In the genomic region with DNA sequence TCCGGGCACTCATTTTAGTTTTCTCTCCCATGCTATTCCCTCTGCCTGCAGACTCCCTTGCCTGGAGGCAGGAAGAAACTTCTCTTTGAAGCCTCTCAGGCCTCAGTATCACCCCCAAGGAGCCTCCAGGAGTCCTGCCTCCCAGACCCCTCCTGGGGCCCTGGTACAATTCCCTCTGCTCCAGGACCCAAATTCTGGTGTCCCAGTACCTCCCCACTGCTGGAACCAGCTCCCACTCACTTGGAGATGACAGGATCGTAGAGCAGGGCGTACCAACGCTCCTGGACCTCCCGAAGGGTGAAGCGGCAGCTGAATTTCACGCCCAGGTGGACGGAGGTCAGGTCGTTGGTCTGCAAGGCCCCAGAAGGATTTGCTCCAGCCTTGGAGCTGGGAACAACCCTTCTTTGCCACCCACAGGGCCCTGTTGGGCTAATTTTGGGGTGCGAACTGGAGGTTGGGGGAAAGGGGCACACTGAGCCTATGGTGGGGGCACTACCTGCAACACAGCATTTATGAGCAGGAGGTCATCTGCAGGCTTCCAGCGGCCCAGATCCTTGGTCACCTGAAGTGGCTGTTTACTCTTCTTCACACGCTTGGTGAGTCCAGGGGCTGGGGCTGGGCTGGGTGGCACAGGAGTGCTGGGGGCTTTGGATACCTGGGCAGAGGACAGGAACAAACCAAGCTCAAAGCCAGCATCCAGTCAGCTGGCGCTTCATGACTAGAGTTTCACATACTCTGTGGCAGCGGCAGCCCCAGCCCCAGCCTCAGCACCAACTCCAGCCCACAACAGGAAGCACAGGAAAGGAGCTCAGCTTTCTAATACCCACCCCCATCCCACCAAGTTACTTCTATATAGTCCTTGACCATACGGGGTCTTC, we compare ENCODE assay signal across 2 cellular contexts.
TF ChIP-seq lines count a peak whose summit lies in the region.

No MANE protein-coding gene starts in this region.

TF ChIP-seq in SK-N-SH, 30 proteins besides CTCF, POLR2A, EP300 and RAD21 (continued from another document):
- TF ChIP-seq FOSL2 (IDR thresholded peaks at IDR 0.05; ENCODE audit: borderline replicate concordance, low read depth), result no peak
- TF ChIP-seq, protein P1, sequence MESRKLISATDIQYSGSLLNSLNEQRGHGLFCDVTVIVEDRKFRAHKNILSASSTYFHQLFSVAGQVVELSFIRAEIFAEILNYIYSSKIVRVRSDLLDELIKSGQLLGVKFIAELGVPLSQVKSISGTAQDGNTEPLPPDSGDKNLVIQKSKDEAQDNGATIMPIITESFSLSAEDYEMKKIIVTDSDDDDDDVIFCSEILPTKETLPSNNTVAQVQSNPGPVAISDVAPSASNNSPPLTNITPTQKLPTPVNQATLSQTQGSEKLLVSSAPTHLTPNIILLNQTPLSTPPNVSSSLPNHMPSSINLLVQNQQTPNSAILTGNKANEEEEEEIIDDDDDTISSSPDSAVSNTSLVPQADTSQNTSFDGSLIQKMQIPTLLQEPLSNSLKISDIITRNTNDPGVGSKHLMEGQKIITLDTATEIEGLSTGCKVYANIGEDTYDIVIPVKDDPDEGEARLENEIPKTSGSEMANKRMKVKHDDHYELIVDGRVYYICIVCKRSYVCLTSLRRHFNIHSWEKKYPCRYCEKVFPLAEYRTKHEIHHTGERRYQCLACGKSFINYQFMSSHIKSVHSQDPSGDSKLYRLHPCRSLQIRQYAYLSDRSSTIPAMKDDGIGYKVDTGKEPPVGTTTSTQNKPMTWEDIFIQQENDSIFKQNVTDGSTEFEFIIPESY (IDR thresholded peaks at IDR 0.05; ENCODE audit: borderline replicate concordance, low read depth), result no peak
- no peak for TF ChIP-seq NRF1 (IDR thresholded peaks at IDR 0.05; ENCODE audit: low read depth, low read length)
- TF ChIP-seq, protein P2, sequence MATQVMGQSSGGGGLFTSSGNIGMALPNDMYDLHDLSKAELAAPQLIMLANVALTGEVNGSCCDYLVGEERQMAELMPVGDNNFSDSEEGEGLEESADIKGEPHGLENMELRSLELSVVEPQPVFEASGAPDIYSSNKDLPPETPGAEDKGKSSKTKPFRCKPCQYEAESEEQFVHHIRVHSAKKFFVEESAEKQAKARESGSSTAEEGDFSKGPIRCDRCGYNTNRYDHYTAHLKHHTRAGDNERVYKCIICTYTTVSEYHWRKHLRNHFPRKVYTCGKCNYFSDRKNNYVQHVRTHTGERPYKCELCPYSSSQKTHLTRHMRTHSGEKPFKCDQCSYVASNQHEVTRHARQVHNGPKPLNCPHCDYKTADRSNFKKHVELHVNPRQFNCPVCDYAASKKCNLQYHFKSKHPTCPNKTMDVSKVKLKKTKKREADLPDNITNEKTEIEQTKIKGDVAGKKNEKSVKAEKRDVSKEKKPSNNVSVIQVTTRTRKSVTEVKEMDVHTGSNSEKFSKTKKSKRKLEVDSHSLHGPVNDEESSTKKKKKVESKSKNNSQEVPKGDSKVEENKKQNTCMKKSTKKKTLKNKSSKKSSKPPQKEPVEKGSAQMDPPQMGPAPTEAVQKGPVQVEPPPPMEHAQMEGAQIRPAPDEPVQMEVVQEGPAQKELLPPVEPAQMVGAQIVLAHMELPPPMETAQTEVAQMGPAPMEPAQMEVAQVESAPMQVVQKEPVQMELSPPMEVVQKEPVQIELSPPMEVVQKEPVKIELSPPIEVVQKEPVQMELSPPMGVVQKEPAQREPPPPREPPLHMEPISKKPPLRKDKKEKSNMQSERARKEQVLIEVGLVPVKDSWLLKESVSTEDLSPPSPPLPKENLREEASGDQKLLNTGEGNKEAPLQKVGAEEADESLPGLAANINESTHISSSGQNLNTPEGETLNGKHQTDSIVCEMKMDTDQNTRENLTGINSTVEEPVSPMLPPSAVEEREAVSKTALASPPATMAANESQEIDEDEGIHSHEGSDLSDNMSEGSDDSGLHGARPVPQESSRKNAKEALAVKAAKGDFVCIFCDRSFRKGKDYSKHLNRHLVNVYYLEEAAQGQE (IDR thresholded peaks at IDR 0.05; ENCODE audit: low read depth, low read length), result no peak
- TF ChIP-seq, protein P3, sequence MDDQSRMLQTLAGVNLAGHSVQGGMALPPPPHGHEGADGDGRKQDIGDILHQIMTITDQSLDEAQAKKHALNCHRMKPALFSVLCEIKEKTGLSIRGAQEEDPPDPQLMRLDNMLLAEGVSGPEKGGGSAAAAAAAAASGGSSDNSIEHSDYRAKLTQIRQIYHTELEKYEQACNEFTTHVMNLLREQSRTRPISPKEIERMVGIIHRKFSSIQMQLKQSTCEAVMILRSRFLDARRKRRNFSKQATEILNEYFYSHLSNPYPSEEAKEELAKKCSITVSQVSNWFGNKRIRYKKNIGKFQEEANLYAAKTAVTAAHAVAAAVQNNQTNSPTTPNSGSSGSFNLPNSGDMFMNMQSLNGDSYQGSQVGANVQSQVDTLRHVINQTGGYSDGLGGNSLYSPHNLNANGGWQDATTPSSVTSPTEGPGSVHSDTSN (IDR thresholded peaks at IDR 0.05), result no peak
- TF ChIP-seq, protein P4, sequence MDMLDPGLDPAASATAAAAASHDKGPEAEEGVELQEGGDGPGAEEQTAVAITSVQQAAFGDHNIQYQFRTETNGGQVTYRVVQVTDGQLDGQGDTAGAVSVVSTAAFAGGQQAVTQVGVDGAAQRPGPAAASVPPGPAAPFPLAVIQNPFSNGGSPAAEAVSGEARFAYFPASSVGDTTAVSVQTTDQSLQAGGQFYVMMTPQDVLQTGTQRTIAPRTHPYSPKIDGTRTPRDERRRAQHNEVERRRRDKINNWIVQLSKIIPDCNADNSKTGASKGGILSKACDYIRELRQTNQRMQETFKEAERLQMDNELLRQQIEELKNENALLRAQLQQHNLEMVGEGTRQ (IDR thresholded peaks at IDR 0.05; ENCODE audit: borderline replicate concordance, low read depth, low read length), result no peak
- TF ChIP-seq, protein P5, sequence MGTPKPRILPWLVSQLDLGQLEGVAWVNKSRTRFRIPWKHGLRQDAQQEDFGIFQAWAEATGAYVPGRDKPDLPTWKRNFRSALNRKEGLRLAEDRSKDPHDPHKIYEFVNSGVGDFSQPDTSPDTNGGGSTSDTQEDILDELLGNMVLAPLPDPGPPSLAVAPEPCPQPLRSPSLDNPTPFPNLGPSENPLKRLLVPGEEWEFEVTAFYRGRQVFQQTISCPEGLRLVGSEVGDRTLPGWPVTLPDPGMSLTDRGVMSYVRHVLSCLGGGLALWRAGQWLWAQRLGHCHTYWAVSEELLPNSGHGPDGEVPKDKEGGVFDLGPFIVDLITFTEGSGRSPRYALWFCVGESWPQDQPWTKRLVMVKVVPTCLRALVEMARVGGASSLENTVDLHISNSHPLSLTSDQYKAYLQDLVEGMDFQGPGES (IDR thresholded peaks at IDR 0.05; ENCODE audit: low read depth, low read length), result no peak
- no peak for TF ChIP-seq YY1 (IDR thresholded peaks at IDR 0.05; ENCODE audit: low read depth)
- TF ChIP-seq CHD2 (IDR thresholded peaks at IDR 0.05; ENCODE audit: low read length, partially characterized antibody), result no peak
- TF ChIP-seq EZH2phosphoT487 (IDR thresholded peaks at IDR 0.05; ENCODE audit: borderline replicate concordance, low read depth), result no peak
- TF ChIP-seq, protein P6, sequence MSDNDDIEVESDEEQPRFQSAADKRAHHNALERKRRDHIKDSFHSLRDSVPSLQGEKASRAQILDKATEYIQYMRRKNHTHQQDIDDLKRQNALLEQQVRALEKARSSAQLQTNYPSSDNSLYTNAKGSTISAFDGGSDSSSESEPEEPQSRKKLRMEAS (IDR thresholded peaks at IDR 0.05; ENCODE audit: low read depth), result no peak
- no peak for TF ChIP-seq GATA2 (CRISPR knock-in tag; IDR thresholded peaks at IDR 0.05)

TF ChIP-seq in SK-N-SH treated with all-trans-retinoic acid at 6 μM for 48 hours, 23 proteins besides CTCF, POLR2A, EP300 and RAD21 (continued from another document):
- TF ChIP-seq TOX (CRISPR knock-in tag; IDR thresholded peaks at IDR 0.05; ENCODE audit: borderline replicate concordance) (no peak), GLIS3 (CRISPR knock-in tag; IDR thresholded peaks at IDR 0.05) (no peak), ISL1 (CRISPR knock-in tag; IDR thresholded peaks at IDR 0.05) (no peak), ZFP3 (CRISPR knock-in tag; IDR thresholded peaks at IDR 0.05) (no peak), ARNTL (CRISPR knock-in tag; IDR thresholded peaks at IDR 0.05; ENCODE audit: borderline replicate concordance, low read depth) (no peak), TCF4 (CRISPR knock-in tag; IDR thresholded peaks at IDR 0.05; ENCODE audit: borderline replicate concordance) (no peak), PPARA (CRISPR knock-in tag; IDR thresholded peaks at IDR 0.05; ENCODE audit: borderline replicate concordance) (no peak), ZNF565 (CRISPR knock-in tag; conservative IDR thresholded peaks at IDR 0.05; ENCODE audit: low read depth) (no peak), OSR1 (CRISPR knock-in tag; IDR thresholded peaks at IDR 0.05) (no peak)
- TF ChIP-seq, protein P7, sequence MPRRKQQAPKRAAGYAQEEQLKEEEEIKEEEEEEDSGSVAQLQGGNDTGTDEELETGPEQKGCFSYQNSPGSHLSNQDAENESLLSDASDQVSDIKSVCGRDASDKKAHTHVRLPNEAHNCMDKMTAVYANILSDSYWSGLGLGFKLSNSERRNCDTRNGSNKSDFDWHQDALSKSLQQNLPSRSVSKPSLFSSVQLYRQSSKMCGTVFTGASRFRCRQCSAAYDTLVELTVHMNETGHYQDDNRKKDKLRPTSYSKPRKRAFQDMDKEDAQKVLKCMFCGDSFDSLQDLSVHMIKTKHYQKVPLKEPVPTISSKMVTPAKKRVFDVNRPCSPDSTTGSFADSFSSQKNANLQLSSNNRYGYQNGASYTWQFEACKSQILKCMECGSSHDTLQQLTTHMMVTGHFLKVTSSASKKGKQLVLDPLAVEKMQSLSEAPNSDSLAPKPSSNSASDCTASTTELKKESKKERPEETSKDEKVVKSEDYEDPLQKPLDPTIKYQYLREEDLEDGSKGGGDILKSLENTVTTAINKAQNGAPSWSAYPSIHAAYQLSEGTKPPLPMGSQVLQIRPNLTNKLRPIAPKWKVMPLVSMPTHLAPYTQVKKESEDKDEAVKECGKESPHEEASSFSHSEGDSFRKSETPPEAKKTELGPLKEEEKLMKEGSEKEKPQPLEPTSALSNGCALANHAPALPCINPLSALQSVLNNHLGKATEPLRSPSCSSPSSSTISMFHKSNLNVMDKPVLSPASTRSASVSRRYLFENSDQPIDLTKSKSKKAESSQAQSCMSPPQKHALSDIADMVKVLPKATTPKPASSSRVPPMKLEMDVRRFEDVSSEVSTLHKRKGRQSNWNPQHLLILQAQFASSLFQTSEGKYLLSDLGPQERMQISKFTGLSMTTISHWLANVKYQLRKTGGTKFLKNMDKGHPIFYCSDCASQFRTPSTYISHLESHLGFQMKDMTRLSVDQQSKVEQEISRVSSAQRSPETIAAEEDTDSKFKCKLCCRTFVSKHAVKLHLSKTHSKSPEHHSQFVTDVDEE (CRISPR knock-in tag; IDR thresholded peaks at IDR 0.05), result no peak
